In the genomic region with DNA sequence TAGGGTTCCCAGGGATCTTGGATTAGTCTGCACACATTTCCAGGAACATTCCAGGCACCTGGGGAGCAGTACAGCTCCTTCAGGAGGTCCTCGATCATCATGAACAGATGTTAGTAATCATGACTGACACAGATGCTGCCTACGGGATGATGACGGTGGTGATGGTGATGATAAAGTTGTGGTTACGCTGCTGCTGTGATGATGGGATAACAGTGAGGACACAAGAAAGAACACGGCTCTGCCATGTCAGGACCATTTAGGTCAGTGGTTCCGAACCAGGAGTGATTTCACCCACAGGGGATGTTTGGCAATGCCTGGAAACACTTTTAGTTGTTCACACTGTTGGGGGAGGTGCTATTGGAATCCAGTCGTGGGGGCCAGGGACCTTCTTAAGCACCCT, we compare ENCODE assay signal across 16 cellular contexts.
DNase-seq lines count a peak whose midpoint lies in the region; ATAC-seq and TF ChIP-seq lines count a peak whose summit lies in the region.
"Had no signal": no experiment of that assay in that cellular context is flagged by ENCODE, and none has a peak within 500 bp of the region (broad histone marks: within the 10 kb centered on the region; RNA-seq: fewer than 3 reads in every experiment).

No MANE protein-coding gene starts in this region.

- no peaks in the 10 kb centered on the region for H3K36me3 ChIP-seq in GM23338 (ENCODE audit: insufficient read depth)
- no peaks in the 10 kb centered on the region for H3K36me3 ChIP-seq in WERI-Rb-1

- no peaks in the 10 kb centered on the region for H3K79me2 ChIP-seq in GM23338 (replicated peaks; ENCODE audit: insufficient read depth)

- DNase-seq in GM23338 (ENCODE audit: low spot score) = no peak
- peak; percentile 31 for DNase-seq in WERI-Rb-1
- DNase-seq in osteocyte (ENCODE audit: extremely low spot score, unreplicated experiment) = peak; percentile 54
- DNase-seq in GDM1 (lab: John Stamatoyannopoulos, UW) = no peak
- no peak for DNase-seq in kidney glomerular epithelial cell (lab: John Stamatoyannopoulos, UW)
- DNase-seq in effector memory CD8-positive, alpha-beta T cell = no peak
- DNase-seq: ACHN; AML-193; CD4-positive, alpha-beta T cell; DMS79 treated with DMSO at 0.1 percent for 48 hours; H9 had no signal

- H3K27ac Mint-ChIP-seq in GM23338 (no peak overlapping the region), osteocyte (ENCODE audit: unreplicated experiment) (no peak overlapping the region)
- no peak overlapping the region for H3K27ac Mint-ChIP-seq in effector memory CD8-positive, alpha-beta T cell
- H3K27ac Mint-ChIP-seq: CD4-positive, alpha-beta T cell; H9 had no signal

- no peak overlapping the region for H3K4me3 Mint-ChIP-seq in GM23338
- no peak overlapping the region for H3K4me3 Mint-ChIP-seq in osteocyte (ENCODE audit: unreplicated experiment)
- H3K4me3 Mint-ChIP-seq in effector memory CD8-positive, alpha-beta T cell = no peak overlapping the region
- H3K4me3 Mint-ChIP-seq: CD4-positive, alpha-beta T cell; H9; IgD-negative memory B cell had no signal

- TF ChIP-seq CTCF in GM23338 (conservative IDR thresholded peaks at IDR 0.05; ENCODE audit: low read depth in 2 of 2) (no peak), WERI-Rb-1 (IDR thresholded peaks at IDR 0.05; ENCODE audit: low read depth, low read length) (no peak), osteocyte (IDR thresholded peaks at IDR 0.05) (no peak)

- no peaks in the 10 kb centered on the region for H4K20me1 ChIP-seq in GM23338 (replicated peaks; ENCODE audit: insufficient read depth)

- H3K4me1 Mint-ChIP-seq in GM23338 (peaks cover 28% of the 10 kb centered on the region), osteocyte (ENCODE audit: unreplicated experiment) (no peaks in the 10 kb centered on the region)
- no peaks in the 10 kb centered on the region for H3K4me1 Mint-ChIP-seq in effector memory CD8-positive, alpha-beta T cell (ENCODE audit: low read depth in 2 of 2)
- H3K4me1 Mint-ChIP-seq: IgD-negative memory B cell had no signal

- H3K27ac ChIP-seq in GM23338 (ENCODE audit: low read depth) (no peak overlapping the region), WERI-Rb-1 (peak overlapping the region; percentile 99)
- H3K27ac ChIP-seq: C4-2B had no signal

- H3K4me3 ChIP-seq in GM23338 (no peak overlapping the region), WERI-Rb-1 (ENCODE audit: low read depth, low read length) (peak overlapping the region; percentile 25)
- H3K4me3 ChIP-seq: GM12878 had no signal

- H3K36me3 Mint-ChIP-seq in GM23338 (ENCODE audit: low read depth) (no peaks in the 10 kb centered on the region), osteocyte (ENCODE audit: unreplicated experiment) (no peaks in the 10 kb centered on the region)
- peaks cover 3% of the 10 kb centered on the region for H3K36me3 Mint-ChIP-seq in effector memory CD8-positive, alpha-beta T cell (ENCODE audit: insufficient read depth)

- no peak overlapping the region for H3K4me2 ChIP-seq in GM23338

- H3K4me1 ChIP-seq in GM23338 (ENCODE audit: insufficient read depth) = peaks cover 5% of the 10 kb centered on the region; the same call in 1 of the 2 replicates

- H3K9me3 ChIP-seq in WERI-Rb-1 (ENCODE audit: severe bottlenecking) = no peaks in the 10 kb centered on the region

- H3K27me3 Mint-ChIP-seq in GM23338 (ENCODE audit: insufficient read depth, low read depth, poor library complexity) = peaks cover 2% of the 10 kb centered on the region
- no peaks in the 10 kb centered on the region for H3K27me3 Mint-ChIP-seq in osteocyte (ENCODE audit: unreplicated experiment)
- H3K27me3 Mint-ChIP-seq in effector memory CD8-positive, alpha-beta T cell = no peaks in the 10 kb centered on the region
- H3K27me3 Mint-ChIP-seq: CD4-positive, alpha-beta T cell; IgD-negative memory B cell had no signal

- H3K9me3 Mint-ChIP-seq in GM23338 (peaks cover 10% of the 10 kb centered on the region), osteocyte (ENCODE audit: unreplicated experiment) (peaks cover 10% of the 10 kb centered on the region)
- H3K9me3 Mint-ChIP-seq in effector memory CD8-positive, alpha-beta T cell = peaks cover 0 to 4% of the 10 kb centered on the region in 2 donors

- H3K27me3 ChIP-seq in GM23338 (ENCODE audit: insufficient read depth) (no peaks in the 10 kb centered on the region), WERI-Rb-1 (ENCODE audit: insufficient read depth, low read depth, severe bottlenecking) (no peaks in the 10 kb centered on the region)

- peaks cover 12% of the 10 kb centered on the region; the same call in 1 of the 2 replicates for H3K9me2 ChIP-seq in GM23338 (ENCODE audit: insufficient read depth)

- peak overlapping the region; percentile 87; the same call in 1 of the 2 replicates for H2AFZ ChIP-seq in GM23338

- ATAC-seq in GM23338 = no peak
- ATAC-seq in effector memory CD8-positive, alpha-beta T cell (replicated peaks) = no peak
- no peak for ATAC-seq in HG03159 (IDR thresholded peaks at IDR 0.05; ENCODE audit: unreplicated experiment)
- ATAC-seq: GM12878, HepG2 had no signal

- H3F3A ChIP-seq in GM23338 (replicated peaks; ENCODE audit: low read depth) = no peaks in the 10 kb centered on the region

TF ChIP-seq in GM23338, 12 proteins besides CTCF, POLR2A, EP300 and RAD21 (continues in another document):
- TF ChIP-seq ZNF331 (CRISPR knock-in tag; IDR thresholded peaks at IDR 0.05; ENCODE audit: low read depth) (no peak), ZNF114 (CRISPR knock-in tag; IDR thresholded peaks at IDR 0.05) (no peak), STAT1 (IDR thresholded peaks at IDR 0.05; ENCODE audit: unreplicated experiment) (no peak), EZH2phosphoT487 (IDR thresholded peaks at IDR 0.05; ENCODE audit: unreplicated experiment) (no peak), EZH2 (IDR thresholded peaks at IDR 0.05; ENCODE audit: low read depth, unreplicated experiment) (no peak), CREB1 (CRISPR knock-in tag; IDR thresholded peaks at IDR 0.05; ENCODE audit: low read depth) (no peak), JUNB (IDR thresholded peaks at IDR 0.05; ENCODE audit: unreplicated experiment) (no peak), POLR2AphosphoS5 (IDR thresholded peaks at IDR 0.05; ENCODE audit: low read depth) (no peak), NANOG (IDR thresholded peaks at IDR 0.05; ENCODE audit: borderline replicate concordance) (no peak)
- TF ChIP-seq, protein P1, sequence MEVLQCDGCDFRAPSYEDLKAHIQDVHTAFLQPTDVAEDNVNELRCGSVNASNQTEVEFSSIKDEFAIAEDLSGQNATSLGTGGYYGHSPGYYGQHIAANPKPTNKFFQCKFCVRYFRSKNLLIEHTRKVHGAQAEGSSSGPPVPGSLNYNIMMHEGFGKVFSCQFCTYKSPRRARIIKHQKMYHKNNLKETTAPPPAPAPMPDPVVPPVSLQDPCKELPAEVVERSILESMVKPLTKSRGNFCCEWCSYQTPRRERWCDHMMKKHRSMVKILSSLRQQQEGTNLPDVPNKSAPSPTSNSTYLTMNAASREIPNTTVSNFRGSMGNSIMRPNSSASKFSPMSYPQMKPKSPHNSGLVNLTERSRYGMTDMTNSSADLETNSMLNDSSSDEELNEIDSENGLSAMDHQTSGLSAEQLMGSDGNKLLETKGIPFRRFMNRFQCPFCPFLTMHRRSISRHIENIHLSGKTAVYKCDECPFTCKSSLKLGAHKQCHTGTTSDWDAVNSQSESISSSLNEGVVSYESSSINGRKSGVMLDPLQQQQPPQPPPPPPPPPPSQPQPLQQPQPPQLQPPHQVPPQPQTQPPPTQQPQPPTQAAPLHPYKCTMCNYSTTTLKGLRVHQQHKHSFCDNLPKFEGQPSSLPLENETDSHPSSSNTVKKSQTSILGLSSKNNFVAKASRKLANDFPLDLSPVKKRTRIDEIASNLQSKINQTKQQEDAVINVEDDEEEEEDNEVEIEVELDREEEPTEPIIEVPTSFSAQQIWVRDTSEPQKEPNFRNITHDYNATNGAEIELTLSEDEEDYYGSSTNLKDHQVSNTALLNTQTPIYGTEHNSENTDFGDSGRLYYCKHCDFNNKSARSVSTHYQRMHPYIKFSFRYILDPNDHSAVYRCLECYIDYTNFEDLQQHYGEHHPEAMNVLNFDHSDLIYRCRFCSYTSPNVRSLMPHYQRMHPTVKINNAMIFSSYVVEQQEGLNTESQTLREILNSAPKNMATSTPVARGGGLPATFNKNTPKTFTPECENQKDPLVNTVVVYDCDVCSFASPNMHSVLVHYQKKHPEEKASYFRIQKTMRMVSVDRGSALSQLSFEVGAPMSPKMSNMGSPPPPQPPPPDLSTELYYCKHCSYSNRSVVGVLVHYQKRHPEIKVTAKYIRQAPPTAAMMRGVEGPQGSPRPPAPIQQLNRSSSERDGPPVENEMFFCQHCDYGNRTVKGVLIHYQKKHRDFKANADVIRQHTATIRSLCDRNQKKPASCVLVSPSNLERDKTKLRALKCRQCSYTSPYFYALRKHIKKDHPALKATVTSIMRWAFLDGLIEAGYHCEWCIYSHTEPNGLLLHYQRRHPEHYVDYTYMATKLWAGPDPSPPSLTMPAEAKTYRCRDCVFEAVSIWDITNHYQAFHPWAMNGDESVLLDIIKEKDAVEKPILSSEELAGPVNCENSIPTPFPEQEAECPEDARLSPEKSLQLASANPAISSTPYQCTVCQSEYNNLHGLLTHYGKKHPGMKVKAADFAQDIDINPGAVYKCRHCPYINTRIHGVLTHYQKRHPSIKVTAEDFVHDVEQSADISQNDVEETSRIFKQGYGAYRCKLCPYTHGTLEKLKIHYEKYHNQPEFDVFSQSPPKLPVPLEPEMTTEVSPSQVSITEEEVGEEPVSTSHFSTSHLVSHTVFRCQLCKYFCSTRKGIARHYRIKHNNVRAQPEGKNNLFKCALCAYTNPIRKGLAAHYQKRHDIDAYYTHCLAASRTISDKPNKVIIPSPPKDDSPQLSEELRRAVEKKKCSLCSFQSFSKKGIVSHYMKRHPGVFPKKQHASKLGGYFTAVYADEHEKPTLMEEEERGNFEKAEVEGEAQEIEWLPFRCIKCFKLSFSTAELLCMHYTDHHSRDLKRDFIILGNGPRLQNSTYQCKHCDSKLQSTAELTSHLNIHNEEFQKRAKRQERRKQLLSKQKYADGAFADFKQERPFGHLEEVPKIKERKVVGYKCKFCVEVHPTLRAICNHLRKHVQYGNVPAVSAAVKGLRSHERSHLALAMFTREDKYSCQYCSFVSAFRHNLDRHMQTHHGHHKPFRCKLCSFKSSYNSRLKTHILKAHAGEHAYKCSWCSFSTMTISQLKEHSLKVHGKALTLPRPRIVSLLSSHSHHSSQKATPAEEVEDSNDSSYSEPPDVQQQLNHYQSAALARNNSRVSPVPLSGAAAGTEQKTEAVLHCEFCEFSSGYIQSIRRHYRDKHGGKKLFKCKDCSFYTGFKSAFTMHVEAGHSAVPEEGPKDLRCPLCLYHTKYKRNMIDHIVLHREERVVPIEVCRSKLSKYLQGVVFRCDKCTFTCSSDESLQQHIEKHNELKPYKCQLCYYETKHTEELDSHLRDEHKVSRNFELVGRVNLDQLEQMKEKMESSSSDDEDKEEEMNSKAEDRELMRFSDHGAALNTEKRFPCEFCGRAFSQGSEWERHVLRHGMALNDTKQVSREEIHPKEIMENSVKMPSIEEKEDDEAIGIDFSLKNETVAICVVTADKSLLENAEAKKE (CRISPR knock-in tag; IDR thresholded peaks at IDR 0.05) = no peak

Comparison
In these comparisons a context has a peak if more than half of its experiments do, and no peak if none do; other contexts are left out.
1. DNase-seq: peak in WERI-Rb-1 (single experiment) and osteocyte (single experiment); none in GM23338 (single experiment), GDM1 (single experiment), kidney glomerular epithelial cell (single experiment) and effector memory CD8-positive, alpha-beta T cell (0 of 3).